12 cellular contexts compared by ENCODE assay signal in genomic region chr11:30016588-30017363, GRCh38. TPM values are rescaled to one million over a fixed set of nuclear protein-coding genes. Genes with fewer than 3 reads are reported as not detected.
A peak's percentile ranks its signal among the peaks of the same experiment; 100 is the strongest.
DNase-seq lines count a peak whose midpoint lies in the region; ATAC-seq and TF ChIP-seq lines count a peak whose summit lies in the region.
"Had no signal": no experiment of that assay in that cellular context is flagged by ENCODE, and none has a peak within 500 bp of the region (broad histone marks: within the 10 kb centered on the region; RNA-seq: fewer than 3 reads in every experiment).

Gene KCNA4 (minus strand): TSS chr11:30017030. CDS start chr11:30012678, 4,352 bp downstream.

- no peaks in the 10 kb centered on the region for H3K79me1 ChIP-seq in mesendoderm (ENCODE audit: low read length)

- no peak for DNase-seq in breast epithelium (ENCODE audit: low spot score in 2 of 2)
- DNase-seq in MCF 10A (ENCODE audit: unreplicated experiment), result no peak
- peak; percentile 68 for DNase-seq in chondrocyte (ENCODE audit: low spot score)
- peak; percentile 76 for DNase-seq in mesendoderm
- no peak for DNase-seq in uterus
- no peak for DNase-seq in NK-92 treated with Interleukin-12 subunit alpha and Interleukin-12 subunit beta, amount 100 ng/mL, for 24 hours (lab: John Stamatoyannopoulos, UW)
- no peak for DNase-seq in middle frontal gyrus (ENCODE audit: extremely low spot score, low spot score)
- DNase-seq: activated T-cell treated with anti-CD3 and anti-CD28 coated beads, Interleukin-2, amount 50 U/mL, for 4 hours; CD4-positive, CD25-positive, alpha-beta regulatory T cell had no signal

- H3K27ac ChIP-seq in breast epithelium, result no peak within 1 kb of the TSS
- H3K27ac ChIP-seq in mesendoderm (ENCODE audit: low read depth, low read length), result no peak within 1 kb of the TSS
- no peak within 1 kb of the TSS for H3K27ac ChIP-seq in uterus

- no peak within 1 kb of the TSS for H3K4ac ChIP-seq in mesendoderm (ENCODE audit: low read depth, low read length)

- H3K4me1 Mint-ChIP-seq in MCF 10A (ENCODE audit: insufficient read depth, unreplicated experiment), result no peaks in the 10 kb centered on the region
- H3K4me1 Mint-ChIP-seq in chondrocyte (ENCODE audit: low read depth), result no peaks in the 10 kb centered on the region
- H3K4me1 Mint-ChIP-seq: CD4-positive, CD25-positive, alpha-beta regulatory T cell had no signal

- H3K18ac ChIP-seq in mesendoderm (ENCODE audit: low read length), result no peak within 1 kb of the TSS

- H3K27me3 Mint-ChIP-seq in MCF 10A (ENCODE audit: insufficient read depth, unreplicated experiment) (no peaks in the 10 kb centered on the region), chondrocyte (ENCODE audit: low read depth) (peaks cover 27% of the 10 kb centered on the region)

- TF ChIP-seq CTCF in breast epithelium (IDR thresholded peaks at IDR 0.05) (no peak), MCF 10A (IDR thresholded peaks at IDR 0.05; ENCODE audit: unreplicated experiment) (no peak), chondrocyte (IDR thresholded peaks at IDR 0.05) (peak; percentile 46), uterus (IDR thresholded peaks at IDR 0.05) (peak in 1 of 4 experiments; percentile 10)

- H2BK15ac ChIP-seq in mesendoderm (replicated peaks; ENCODE audit: low read depth), result no peak within 1 kb of the TSS

- H3K9me3 Mint-ChIP-seq in MCF 10A (ENCODE audit: unreplicated experiment) (peaks cover 5% of the 10 kb centered on the region), chondrocyte (ENCODE audit: low read depth) (peaks cover 2% of the 10 kb centered on the region)
- H3K9me3 Mint-ChIP-seq: activated T-cell treated with anti-CD3 and anti-CD28 coated beads, Interleukin-2, amount 50 U/mL, for 4 hours had no signal

- H3K4me3 ChIP-seq in breast epithelium (peak within 1 kb of the TSS; percentile 4 to 60 (median 45)), mesendoderm (ENCODE audit: low read length) (no peak within 1 kb of the TSS), uterus (peak within 1 kb of the TSS; percentile 24 to 32)
- H3K4me3 ChIP-seq: HAP-1 had no signal

- H3K4me2 ChIP-seq in mesendoderm (ENCODE audit: low read length), result peak within 1 kb of the TSS; percentile 66

- ATAC-seq in HG03439 (IDR thresholded peaks at IDR 0.05; ENCODE audit: unreplicated experiment), result no peak

- H4K5ac ChIP-seq in mesendoderm (ENCODE audit: low read length), result no peak within 1 kb of the TSS

- no peak within 1 kb of the TSS for H3K4me3 Mint-ChIP-seq in MCF 10A (ENCODE audit: unreplicated experiment)
- no peak within 1 kb of the TSS for H3K4me3 Mint-ChIP-seq in chondrocyte (ENCODE audit: unreplicated experiment)
- H3K4me3 Mint-ChIP-seq: activated T-cell treated with anti-CD3 and anti-CD28 coated beads, Interleukin-2, amount 50 U/mL, for 4 hours; CD4-positive, CD25-positive, alpha-beta regulatory T cell had no signal

- WGBS in mesendoderm (ENCODE audit: extremely low coverage, insufficient coverage, low lambda C conversion rate), result no CpG with 5 or more reads among the region's 50 CpGs

- H3K36me3 ChIP-seq in breast epithelium (no peaks in the 10 kb centered on the region), mesendoderm (ENCODE audit: control insufficient read depth, insufficient read depth, low read length) (no peaks in the 10 kb centered on the region), uterus (no peaks in the 10 kb centered on the region)
- H3K36me3 ChIP-seq: HAP-1 had no signal

- no peaks in the 10 kb centered on the region for H3K9me3 ChIP-seq in breast epithelium
- H3K9me3 ChIP-seq in uterus, result no peaks in the 10 kb centered on the region
- H3K9me3 ChIP-seq: HAP-1 had no signal

- POLR2A ChIA-PET in MCF 10A (lab: Yijun Ruan, JAX), result no interaction called here

- H3K56ac ChIP-seq in mesendoderm (ENCODE audit: low read length), result peak within 1 kb of the TSS; percentile 25

- no TSS peak for BruUV-seq in MCF 10A (replicated peaks; lab: Mats Ljungman, UMichigan)

- no peaks in the 10 kb centered on the region for H3K4me1 ChIP-seq in breast epithelium
- no peaks in the 10 kb centered on the region for H3K4me1 ChIP-seq in mesendoderm (ENCODE audit: control insufficient read depth, low read depth, low read length)
- H3K4me1 ChIP-seq in uterus, result no peaks in the 10 kb centered on the region
- H3K4me1 ChIP-seq: HAP-1 had no signal

- no peak within 1 kb of the TSS for H3K27ac Mint-ChIP-seq in MCF 10A (ENCODE audit: low read depth, unreplicated experiment)
- H3K27ac Mint-ChIP-seq in chondrocyte (ENCODE audit: unreplicated experiment), result no peak within 1 kb of the TSS
- H3K27ac Mint-ChIP-seq: CD4-positive, CD25-positive, alpha-beta regulatory T cell had no signal

- CTCF ChIA-PET in MCF 10A (lab: Yijun Ruan, JAX), result no interaction called here

- H3K27me3 ChIP-seq in breast epithelium, result peaks cover 0 to 41% of the 10 kb centered on the region in 2 donors
- peaks cover 53% of the 10 kb centered on the region for H3K27me3 ChIP-seq in mesendoderm (ENCODE audit: insufficient read depth, low read length, poor library complexity)
- no peaks in the 10 kb centered on the region for H3K27me3 ChIP-seq in uterus

- H2AK5ac ChIP-seq in mesendoderm (ENCODE audit: low read length), result no peak within 1 kb of the TSS

- H3K9ac ChIP-seq in mesendoderm (ENCODE audit: low read length), result no peak within 1 kb of the TSS

- no peak within 1 kb of the TSS for H2BK120ac ChIP-seq in mesendoderm (ENCODE audit: low read depth, low read length)

- no peak within 1 kb of the TSS for H4K8ac ChIP-seq in mesendoderm (ENCODE audit: low read depth, low read length)

- H3K36me3 Mint-ChIP-seq in MCF 10A (ENCODE audit: insufficient read depth, unreplicated experiment), result no peaks in the 10 kb centered on the region
- H3K36me3 Mint-ChIP-seq in chondrocyte (ENCODE audit: low read depth), result no peaks in the 10 kb centered on the region
- H3K36me3 Mint-ChIP-seq: CD4-positive, CD25-positive, alpha-beta regulatory T cell had no signal

- no peak within 1 kb of the TSS for H2BK5ac ChIP-seq in mesendoderm (ENCODE audit: low read length)

- intact Hi-C loops in breast epithelium (cut with DNase I; ENCODE audit: low total_unique reads) (no loop called here), MCF 10A (cut with micrococcal nuclease) (no loop called here), uterus (cut with DNase I; ENCODE audit: low total_unique reads) (no loop called here)

- TF ChIP-seq POLR2A in breast epithelium (IDR thresholded peaks at IDR 0.05) (no peak), uterus (IDR thresholded peaks at IDR 0.05) (no peak)

- H3K79me2 ChIP-seq in mesendoderm (ENCODE audit: control insufficient read depth, insufficient read depth, low read length), result no peaks in the 10 kb centered on the region

- H3K23ac ChIP-seq in mesendoderm (ENCODE audit: low read length), result no peak within 1 kb of the TSS

RNA-seq across cellular contexts. Expression of gene KCNA4, which starts in this region (rescaled TPM):
- 1 to 10 TPM in 2 of 3 donors, under 1 TPM in 1; under 0.01 to 5.7 (median 3.2) TPM for total RNA-seq in breast epithelium
- total RNA-seq in MCF 10A (2022), result not detected in 2 replicates
- not detected in 3 replicates for total RNA-seq in chondrocyte
- 0.06 TPM for polyA plus RNA-seq in mesendoderm (2013, experiment 1 of 2)
- polyA plus RNA-seq in mesendoderm (2013, experiment 2 of 2), result 0.15 TPM
- 1 to 10 TPM in 1 of 4 donors, under 1 TPM in 1, not detected in 2; 0.88 to 5.7 TPM for total RNA-seq in uterus
- total RNA-seq: activated T-cell treated with anti-CD3 and anti-CD28 coated beads, Interleukin-2, amount 50 U/mL, for 4 hours; CD4-positive, CD25-positive, alpha-beta regulatory T cell; NCI-H460 had no signal
- polyA plus RNA-seq: CD4-positive, CD25-positive, alpha-beta regulatory T cell had no signal

Comparison
In these comparisons a context has a peak if more than half of its experiments do, and no peak if none do; other contexts are left out.
1. Peak in DNase-seq in chondrocyte; RNA of the gene not detected or under 1 TPM.